ENCODE assay signal across 8 cellular contexts in the genomic region with DNA sequence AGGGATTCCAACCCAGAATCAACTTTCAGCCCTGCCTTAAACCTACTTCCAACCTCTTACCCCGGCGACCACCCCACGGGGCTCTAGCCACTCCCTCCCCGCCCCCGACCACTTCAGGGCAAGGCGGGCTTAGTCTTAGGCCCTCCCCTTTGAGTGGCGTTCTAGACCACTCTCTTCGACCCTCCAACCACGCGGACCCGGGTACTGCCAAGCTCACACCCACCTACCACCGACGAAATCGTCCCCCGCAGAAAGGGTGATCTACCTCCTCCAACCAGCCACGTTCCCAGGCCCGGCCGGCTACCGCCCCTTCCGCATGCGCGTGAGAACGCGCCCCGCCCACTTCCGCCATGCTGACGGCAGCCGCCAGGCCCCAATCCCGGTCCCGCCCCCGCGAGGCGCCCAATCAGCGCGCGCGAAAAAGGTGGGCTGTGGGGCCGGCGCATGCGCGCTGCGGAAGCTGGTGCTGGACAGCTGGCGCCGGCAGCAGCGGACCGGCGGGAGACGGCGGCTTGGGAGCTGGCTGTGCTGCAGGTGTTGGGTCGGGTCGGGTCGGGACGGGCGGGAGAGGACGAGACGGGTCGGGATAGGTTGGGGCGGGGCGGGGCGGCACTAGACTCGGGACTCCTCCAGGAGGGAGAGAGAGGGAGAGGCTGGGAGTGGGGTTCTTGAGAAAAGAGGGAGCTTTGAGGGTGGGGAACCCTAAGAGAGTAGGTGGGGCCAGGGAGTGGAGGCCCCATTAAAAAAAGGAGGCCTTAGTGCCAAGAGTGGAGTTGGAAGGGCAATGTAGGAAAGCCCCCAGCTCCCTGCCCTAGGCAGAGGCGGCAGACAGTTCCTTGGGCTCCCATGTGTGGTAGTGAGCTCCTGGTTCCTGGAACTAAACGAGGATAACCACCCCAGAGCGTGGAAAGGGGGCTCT. TPM values are rescaled to one million over a fixed set of nuclear protein-coding genes. Genes with fewer than 3 reads are reported as not detected.
DNase-seq lines count a peak whose midpoint lies in the region; ATAC-seq lines count a peak whose summit lies in the region.

A gene with protein sequence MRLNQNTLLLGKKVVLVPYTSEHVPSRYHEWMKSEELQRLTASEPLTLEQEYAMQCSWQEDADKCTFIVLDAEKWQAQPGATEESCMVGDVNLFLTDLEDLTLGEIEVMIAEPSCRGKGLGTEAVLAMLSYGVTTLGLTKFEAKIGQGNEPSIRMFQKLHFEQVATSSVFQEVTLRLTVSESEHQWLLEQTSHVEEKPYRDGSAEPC (minus strand): TSS at position 302 of the 919 bp plus-strand sequence. CDS start 647 bp downstream, outside the sequence.

- H3K4me3 Mint-ChIP-seq in naive B cell = peak within 1 kb of the TSS; percentile 95 to 99 (median 99)
- H3K4me3 Mint-ChIP-seq in stimulated activated effector memory CD8-positive, alpha-beta T cell treated with anti-CD3 and anti-CD28 coated beads, Interleukin-12 subunit alpha, Interleukin-12 subunit beta, amount 100 ng/mL, for 72 hours = peak within 1 kb of the TSS; percentile 100

- peak within 1 kb of the TSS; percentile 89 to 99 (median 96) for H3K27ac Mint-ChIP-seq in naive B cell
- H3K27ac Mint-ChIP-seq in stimulated activated effector memory CD8-positive, alpha-beta T cell treated with anti-CD3 and anti-CD28 coated beads, Interleukin-12 subunit alpha, Interleukin-12 subunit beta, amount 100 ng/mL, for 72 hours = peak within 1 kb of the TSS; percentile 99

- ATAC-seq in GM21825 (IDR thresholded peaks at IDR 0.05; ENCODE audit: unreplicated experiment) = peak; percentile 73
- ATAC-seq in naive B cell (ENCODE audit: low read depth in 2 of 2) = peak; percentile 48 to 67
- ATAC-seq in stimulated activated effector memory CD8-positive, alpha-beta T cell treated with anti-CD3 and anti-CD28 coated beads, Interleukin-12 subunit alpha, Interleukin-12 subunit beta, amount 100 ng/mL, for 72 hours = peak; percentile 78

- H3K27me3 Mint-ChIP-seq in naive B cell = no peaks in the 10 kb centered on the region

- DNase-seq in DMS79 (lab: John Stamatoyannopoulos, UW) = peak; percentile 67
- peak; percentile 97 to 98 for DNase-seq in Kasumi-1 (lab: John Stamatoyannopoulos, UW)
- peak; percentile 95 for DNase-seq in RKO (ENCODE audit: low spot score)
- peak; percentile 100 for DNase-seq in activated T-helper 1 cell treated with Interleukin-2 at 50 U/mL for 16 hours (ENCODE audit: low read depth)
- peak; percentile 93 for DNase-seq in fibroblast of gingiva (ENCODE audit: low read depth)
- DNase-seq in naive B cell = peak; percentile 99
- DNase-seq in stimulated activated effector memory CD8-positive, alpha-beta T cell treated with anti-CD3 and anti-CD28 coated beads, Interleukin-12 subunit alpha, Interleukin-12 subunit beta, amount 100 ng/mL, for 72 hours (ENCODE audit: low spot score in 2 of 2) = peak; percentile 100

- H3K36me3 Mint-ChIP-seq in naive B cell = peaks cover 0 to 12% of the 10 kb centered on the region in 2 donors
- peaks cover 67% of the 10 kb centered on the region for H3K36me3 Mint-ChIP-seq in stimulated activated effector memory CD8-positive, alpha-beta T cell treated with anti-CD3 and anti-CD28 coated beads, Interleukin-12 subunit alpha, Interleukin-12 subunit beta, amount 100 ng/mL, for 72 hours

- peaks cover 35 to 57% (median 53%) of the 10 kb centered on the region in 3 donors for H3K4me1 Mint-ChIP-seq in naive B cell
- peaks cover 81% of the 10 kb centered on the region for H3K4me1 Mint-ChIP-seq in stimulated activated effector memory CD8-positive, alpha-beta T cell treated with anti-CD3 and anti-CD28 coated beads, Interleukin-12 subunit alpha, Interleukin-12 subunit beta, amount 100 ng/mL, for 72 hours

- no peaks in the 10 kb centered on the region for H3K9me3 Mint-ChIP-seq in naive B cell
- H3K9me3 Mint-ChIP-seq in stimulated activated effector memory CD8-positive, alpha-beta T cell treated with anti-CD3 and anti-CD28 coated beads, Interleukin-12 subunit alpha, Interleukin-12 subunit beta, amount 100 ng/mL, for 72 hours = no peaks in the 10 kb centered on the region

RNA-seq across cellular contexts. Expression of the gene that starts here (rescaled TPM):
- 10 to 100 TPM in 5 of 6 donors, 1 to 10 TPM in 1; 9.6 to 29.0 (median 15.6) TPM for polyA plus RNA-seq in naive B cell (ENCODE audit: low read depth in 6 of 6)

Comparison
In these comparisons a context has a peak if more than half of its experiments do, and no peak if none do; other contexts are left out.
1. Peak in every context shown above with its lines: DNase-seq and ATAC-seq.